ENCODE assay signal across 27 cellular contexts in the genomic region with DNA sequence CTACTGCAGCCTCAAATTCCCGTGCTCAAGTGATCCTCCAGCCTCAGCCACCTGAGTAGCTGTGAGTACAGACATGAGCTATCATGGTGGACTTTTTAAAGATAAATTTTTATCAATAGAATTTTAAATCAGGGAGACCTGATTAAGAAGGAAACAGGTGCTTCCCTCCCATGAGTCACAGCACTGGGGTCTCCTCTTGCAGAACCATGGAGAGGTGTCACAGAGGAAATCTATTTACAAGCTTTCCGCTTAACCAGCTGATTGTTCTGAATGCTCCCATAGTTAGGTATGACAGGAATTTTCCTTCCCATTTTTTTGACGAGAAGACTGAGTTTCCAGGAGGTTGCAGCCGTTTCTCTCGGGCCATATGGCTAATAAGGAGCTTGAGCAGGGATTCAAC.
"Had no signal": no experiment of that assay in that cellular context is flagged by ENCODE, and none has a peak within 500 bp of the region (broad histone marks: within the 10 kb centered on the region; RNA-seq: fewer than 3 reads in every experiment).

No MANE protein-coding gene starts in this region.

- H3K4me2 ChIP-seq: neural progenitor cell, smooth muscle cell had no signal

- H3K9me3 Mint-ChIP-seq: mesothelial cell of epicardium; natural killer cell; nephron progenitor cell; neural progenitor cell; stimulated activated naive B cell treated with anti-CD40 and anti-IgM and Interleukin-4, amounts not matched to agents 10 μg/mL and 1 μg/mL and 100 μg/mL, for 72 hours had no signal

- H3K9ac ChIP-seq: neural progenitor cell, parathyroid adenoma had no signal

- H3K9me3 ChIP-seq: heart right ventricle, lower lobe of right lung, neutrophil, psoas muscle, right atrium auricular region, right lobe of liver, stomach, testis, thyroid gland, transverse colon, upper lobe of right lung had no signal

- H3K4me1 ChIP-seq: lower lobe of right lung, parathyroid adenoma, psoas muscle, right atrium auricular region, right lobe of liver, testis, transverse colon, upper lobe of right lung had no signal

- H3K4me3 Mint-ChIP-seq: mesothelial cell of epicardium; naive B cell; natural killer cell; nephron progenitor cell; neural progenitor cell; stimulated activated naive B cell treated with anti-CD40 and anti-IgM and Interleukin-4, amounts not matched to agents 10 μg/mL and 1 μg/mL and 100 μg/mL, for 72 hours had no signal

- H3K36me3 ChIP-seq: heart right ventricle, lower lobe of right lung, neural progenitor cell, neutrophil, right atrium auricular region, right lobe of liver, stomach, thyroid gland, transverse colon, upper lobe of right lung had no signal

- H3K27ac Mint-ChIP-seq: mesothelial cell of epicardium; naive B cell; natural killer cell; nephron progenitor cell; neural progenitor cell; stimulated activated naive B cell treated with anti-CD40 and anti-IgM and Interleukin-4, amounts not matched to agents 10 μg/mL and 1 μg/mL and 100 μg/mL, for 72 hours had no signal

- H3K36me3 Mint-ChIP-seq: mesothelial cell of epicardium; naive B cell; natural killer cell; neural progenitor cell; stimulated activated naive B cell treated with anti-CD40 and anti-IgM and Interleukin-4, amounts not matched to agents 10 μg/mL and 1 μg/mL and 100 μg/mL, for 72 hours had no signal

- H3K27ac ChIP-seq: heart right ventricle, lower lobe of right lung, neural progenitor cell, neutrophil, parathyroid adenoma, psoas muscle, right atrium auricular region, right lobe of liver, stomach, testis, thyroid gland, transverse colon, upper lobe of right lung had no signal

- H3K4me1 Mint-ChIP-seq: naive B cell; natural killer cell; nephron progenitor cell; stimulated activated naive B cell treated with anti-CD40 and anti-IgM and Interleukin-4, amounts not matched to agents 10 μg/mL and 1 μg/mL and 100 μg/mL, for 72 hours had no signal

- DNase-seq: heart right ventricle; hippocampal formation; kidney glomerular epithelial cell; left cardiac atrium; left ventricle myocardium superior; lower lobe of right lung; naive B cell; natural killer cell; nephron progenitor cell; occipital lobe; psoas muscle; right lobe of liver; stimulated activated CD4-positive, alpha-beta T cell treated with anti-CD3 and anti-CD28 coated beads, Interleukin-1b, Interleukin-23, amount 100 ng/mL, for 48 hours; stimulated activated CD4-positive, alpha-beta T cell treated with anti-CD3 and anti-CD28 coated beads, Interleukin-4, amount 100 ng/mL, for 1 hour; stimulated activated naive B cell treated with anti-CD40 and anti-IgM and Interleukin-4, amounts not matched to agents 10 μg/mL and 1 μg/mL and 100 μg/mL, for 72 hours; stimulated activated naive CD8-positive, alpha-beta T cell treated with anti-CD3 and anti-CD28 coated beads, Interleukin-15, Interleukin-2, amounts not matched to agents 100 U/mL and 50 U/mL, for 24 hours; stomach; testis; thyroid gland; transverse colon; upper lobe of right lung had no signal

- H3K4me3 ChIP-seq: heart right ventricle, lower lobe of right lung, neural progenitor cell, psoas muscle, right atrium auricular region, right lobe of liver, smooth muscle cell, stomach, testis, thyroid gland, transverse colon, upper lobe of right lung had no signal

- H2AFZ ChIP-seq: neural progenitor cell, parathyroid adenoma had no signal

- H3K27me3 ChIP-seq: neural progenitor cell, right atrium auricular region, testis, thyroid gland had no signal
